13 cellular contexts compared by ENCODE assay signal in the genomic region with DNA sequence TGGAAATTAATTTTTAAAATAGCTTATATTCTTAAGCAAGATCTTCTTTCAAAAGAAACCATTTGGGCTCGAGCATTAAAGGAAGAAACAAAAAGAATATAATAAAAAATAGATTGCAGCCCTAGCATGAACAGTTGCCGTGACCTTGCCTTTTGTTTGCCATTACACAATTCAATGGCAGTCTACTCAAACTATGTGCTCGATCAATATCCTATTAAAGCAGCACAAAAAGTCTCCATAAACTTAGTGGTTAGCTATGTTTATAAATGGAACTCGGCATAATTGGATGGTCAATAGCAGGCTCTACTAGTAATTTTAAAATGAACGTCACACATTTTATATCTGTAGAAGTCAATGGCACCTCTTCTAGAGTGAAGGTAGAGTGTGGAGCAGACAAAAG.
DNase-seq lines count a peak whose midpoint lies in the region; ATAC-seq, FAIRE-seq and TF ChIP-seq lines count a peak whose summit lies in the region.
"Had no signal": no experiment of that assay in that cellular context is flagged by ENCODE, and none has a peak within 500 bp of the region (broad histone marks: within the 10 kb centered on the region; RNA-seq: fewer than 3 reads in every experiment).

No MANE protein-coding gene starts in this region.

- peak; percentile 36 for FAIRE-seq in keratinocyte (lab: Jason Lieb, UNC)

- H3K27me3 ChIP-seq in HAP-1 (ENCODE audit: low read depth): no peaks in the 10 kb centered on the region
- H3K27me3 ChIP-seq in adipocyte (replicated peaks; ENCODE audit: control insufficient read depth, insufficient read depth, low read length): no peaks in the 10 kb centered on the region
- no peaks in the 10 kb centered on the region for H3K27me3 ChIP-seq in keratinocyte (ENCODE audit: control insufficient read depth, extremely low read depth, insufficient read depth, low read length)

- H3K4me2 ChIP-seq in keratinocyte (ENCODE audit: control insufficient read depth, extremely low read depth, insufficient read depth, low read depth, low read length): peak overlapping the region; percentile 72

- H3K4me1 ChIP-seq in HAP-1: peaks cover 37% of the 10 kb centered on the region
- H3K4me1 ChIP-seq in adipocyte (ENCODE audit: control insufficient read depth, insufficient read depth, low read length): peaks cover 44% of the 10 kb centered on the region
- H3K4me1 ChIP-seq in keratinocyte (ENCODE audit: control insufficient read depth, extremely low read depth, insufficient read depth, low read length): peaks cover 27% of the 10 kb centered on the region

- in situ Hi-C loops in HAP-1 (cut with MboI; ENCODE audit: low sequenced_read_pairs): loop anchor here (25.0 kb wide), 1 partner anchor 277 kb away; no protein-coding TSS in a partner anchor

- no peaks in the 10 kb centered on the region for H4K20me1 ChIP-seq in keratinocyte (ENCODE audit: control insufficient read depth, extremely low read depth, insufficient read depth, low read length)

- no peak for TF ChIP-seq CTCF in keratinocyte (optimal IDR thresholded peaks at IDR 0.05 in 1 of 3, IDR thresholded peaks at IDR 0.05 in 1 of 3, conservative IDR thresholded peaks at IDR 0.05 in 1 of 3; ENCODE audit: extremely low read depth in 1 of 3, insufficient read depth in 2 of 3, low read length in 3 of 3)

- H2AFZ ChIP-seq in keratinocyte (ENCODE audit: control insufficient read depth, low read length): no peak overlapping the region

- no peak for ATAC-seq in GM18858 (IDR thresholded peaks at IDR 0.05; ENCODE audit: unreplicated experiment)
- no peak for ATAC-seq in GM19351 (IDR thresholded peaks at IDR 0.05; ENCODE audit: unreplicated experiment)

- H3K36me3 ChIP-seq in HAP-1 (replicated peaks) (no peaks in the 10 kb centered on the region), adipocyte (ENCODE audit: control insufficient read depth, insufficient read depth, low read length, severe bottlenecking) (no peaks in the 10 kb centered on the region), keratinocyte (ENCODE audit: control insufficient read depth in 2 of 2, extremely low read depth in 1 of 2, insufficient read depth in 2 of 2, low read length in 2 of 2) (peaks cover 2 to 3% of the 10 kb centered on the region in 2 experiments)

- H3K27ac ChIP-seq in keratinocyte (ENCODE audit: control insufficient read depth, insufficient read depth, low read length) (peak overlapping the region; percentile 87), skin epidermis (peak overlapping the region in 17 of 21 experiments; percentile 22 to 80 (median 68))
- H3K27ac ChIP-seq: C4-2B had no signal

- peaks cover 3% of the 10 kb centered on the region for H3K79me2 ChIP-seq in keratinocyte (ENCODE audit: control insufficient read depth, insufficient read depth, low read length)

- H3K9ac ChIP-seq in adipocyte (ENCODE audit: low read length): peak overlapping the region; percentile 76
- H3K9ac ChIP-seq in keratinocyte (ENCODE audit: control insufficient read depth, extremely low read depth, insufficient read depth, low read length): peak overlapping the region; percentile 64

- dilution Hi-C loops in keratinocyte (cut with MboI; ENCODE audit: extremely low pct_ligation_motif_present, low sequenced_read_pairs): no loop called here

- peak; percentile 68 to 97 for DNase-seq in HAP-1 (ENCODE audit: low spot score in 2 of 2)
- no peak for DNase-seq in adipocyte (ENCODE audit: low read depth)
- no peak for DNase-seq in keratinocyte (ENCODE audit: low read depth, low spot score)
- DNase-seq in NCI-H2196 treated with DMSO at 0.1 percent for 48 hours (lab: John Stamatoyannopoulos, UW; ENCODE audit: unreplicated experiment): no peak
- no peak for DNase-seq in NOMO-1 treated with DMSO at 0.1 percent for 48 hours (lab: John Stamatoyannopoulos, UW; ENCODE audit: unreplicated experiment)
- DNase-seq: activated CD4-positive, alpha-beta T cell treated with anti-CD3 and anti-CD28 coated beads, Interleukin-2, amount 10 ng/mL, durations not matched to agents 24 days and 14 days; activated effector memory CD4-positive, alpha-beta T cell treated with Interleukin-2 at 50 U/mL for 16 hours; NCI-H1048 had no signal

- H3K9me3 ChIP-seq in HAP-1 (no peaks in the 10 kb centered on the region), adipocyte (ENCODE audit: control insufficient read depth, low read length) (no peaks in the 10 kb centered on the region), keratinocyte (ENCODE audit: control insufficient read depth, low read depth, low read length) (no peaks in the 10 kb centered on the region)

- no peaks in the 10 kb centered on the region for H3K9me1 ChIP-seq in keratinocyte (ENCODE audit: control insufficient read depth, extremely low read depth, insufficient read depth, low read length)

- no peak overlapping the region for H3K4me3 ChIP-seq in HAP-1
- H3K4me3 ChIP-seq in adipocyte (ENCODE audit: low read length): peak overlapping the region; percentile 72
- peak overlapping the region in 1 of 3 experiments; percentile 14 for H3K4me3 ChIP-seq in keratinocyte (ENCODE audit: control insufficient read depth in 2 of 3, extremely low read depth in 1 of 3, insufficient read depth in 2 of 3, low read depth in 1 of 3, low read length in 3 of 3)
- peak overlapping the region in 1 of 7 experiments; percentile 5 for H3K4me3 ChIP-seq in skin epidermis
- H3K4me3 ChIP-seq: lung had no signal

Comparison
In these comparisons a context has a peak if more than half of its experiments do, and no peak if none do; other contexts are left out.
1. DNase-seq: peak in HAP-1 (2 of 2); none in adipocyte (single experiment), keratinocyte (single experiment), NCI-H2196 treated with DMSO at 0.1 percent for 48 hours (single experiment) and NOMO-1 treated with DMSO at 0.1 percent for 48 hours (single experiment).